In genomic region chr12:95134085-95134484, GRCh38 we compare ENCODE assay signal across 35 cellular contexts.
"Had no signal": no experiment of that assay in that cellular context is flagged by ENCODE, and none has a peak within 500 bp of the region (broad histone marks: within the 10 kb centered on the region; RNA-seq: fewer than 3 reads in every experiment).

No MANE protein-coding gene starts in this region.

- H3K27ac ChIP-seq: KMS-11 had no signal

- DNase-seq: Karpas-422, Kasumi-1, KG1, MG63, MM.1S, MV-4-11, NCI-H1048, NCI-H1092, NCI-H1092 treated with DMSO at 0.1 percent for 48 hours, NCI-H1105, NCI-H1105 treated with DMSO at 0.1 percent for 48 hours, NCI-H1417, NCI-H1417 treated with DMSO at 0.1 percent for 48 hours, NCI-H1436, NCI-H1436 treated with DMSO at 0.1 percent for 48 hours, NCI-H146, NCI-H1694, NCI-H1694 treated with DMSO at 0.1 percent for 48 hours, NCI-H187, NCI-H187 treated with DMSO at 0.1 percent for 48 hours, NCI-H1930, NCI-H2029, NCI-H2029 treated with DMSO at 0.1 percent for 48 hours, NCI-H2081, NCI-H2081 treated with DMSO at 0.1 percent for 48 hours, NCI-H2107, NCI-H2171, NCI-H2171 treated with DMSO at 0.1 percent for 48 hours, NCI-H2227 treated with DMSO at 0.1 percent for 48 hours, NCI-H226, NCI-H345, NCI-H446, NCI-H446 treated with DMSO at 0.1 percent for 48 hours, NCI-H510A had no signal

- H3K4me3 ChIP-seq: MG63 had no signal

- H3K4me2 ChIP-seq: KMS-11 had no signal

- H3K27me3 ChIP-seq: MG63 had no signal

- H3K36me3 ChIP-seq: MG63 had no signal

- H3K9ac ChIP-seq: KMS-11 had no signal

- H3K9me3 ChIP-seq: MG63 had no signal
